9 cellular contexts compared by ENCODE assay signal in the genomic region with DNA sequence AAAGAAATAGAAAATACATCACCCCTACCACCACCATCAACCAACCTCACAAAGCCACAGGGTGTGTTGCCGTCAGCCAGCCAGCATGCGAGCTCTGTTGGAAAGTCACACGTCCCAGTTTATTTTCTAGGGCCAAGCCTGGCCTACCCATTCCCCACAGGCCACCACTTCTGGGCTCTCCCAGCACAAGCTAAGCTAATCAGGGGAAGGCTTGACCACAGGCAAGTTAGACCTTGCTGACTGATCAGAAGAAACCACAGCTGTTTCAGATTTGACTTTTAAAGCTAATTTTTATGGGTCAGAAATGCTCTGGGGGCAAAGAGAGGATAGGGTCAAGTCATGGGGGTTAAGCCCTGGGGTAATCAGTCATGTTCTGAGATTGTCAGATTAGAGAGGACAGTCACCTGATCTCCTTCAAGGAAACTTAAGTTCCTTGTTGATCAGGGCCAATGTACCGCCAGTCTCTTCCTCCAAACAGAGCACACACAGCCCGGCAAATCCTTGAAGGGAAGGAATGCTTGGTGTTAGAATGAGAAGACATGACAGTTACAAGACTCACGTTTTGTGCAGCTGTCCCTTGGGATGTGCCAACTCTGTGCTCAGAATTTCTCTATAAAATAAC. TPM values are rescaled to one million over a fixed set of nuclear protein-coding genes. Genes with fewer than 3 reads are reported as not detected.
DNase-seq lines count a peak whose midpoint lies in the region; ATAC-seq and TF ChIP-seq lines count a peak whose summit lies in the region.
"Had no signal": no experiment of that assay in that cellular context is flagged by ENCODE, and none has a peak within 500 bp of the region (broad histone marks: within the 10 kb centered on the region; RNA-seq: fewer than 3 reads in every experiment).

No MANE protein-coding gene starts in this region.

- H3K36me3 Mint-ChIP-seq in progenitor cell of endocrine pancreas (ENCODE audit: insufficient read depth), result peaks cover 5% of the 10 kb centered on the region
- H3K36me3 Mint-ChIP-seq in CD8-positive, alpha-beta T cell, result no peaks in the 10 kb centered on the region
- no peaks in the 10 kb centered on the region for H3K36me3 Mint-ChIP-seq in T-cell
- H3K36me3 Mint-ChIP-seq: memory B cell had no signal

- H2AK5ac ChIP-seq in mesenchymal stem cell (ENCODE audit: low read length, severe bottlenecking), result peak overlapping the region; percentile 91

- no peaks in the 10 kb centered on the region for H3K9me3 Mint-ChIP-seq in progenitor cell of endocrine pancreas (ENCODE audit: low read depth)
- no peaks in the 10 kb centered on the region for H3K9me3 Mint-ChIP-seq in CD8-positive, alpha-beta T cell
- H3K9me3 Mint-ChIP-seq in T-cell, result no peaks in the 10 kb centered on the region
- H3K9me3 Mint-ChIP-seq: memory B cell had no signal

- H3K27me3 Mint-ChIP-seq in progenitor cell of endocrine pancreas (no peaks in the 10 kb centered on the region), T-cell (peaks cover 0 to 5% of the 10 kb centered on the region in 2 donors)
- H3K27me3 Mint-ChIP-seq in CD8-positive, alpha-beta T cell (ENCODE audit: low read depth), result no peaks in the 10 kb centered on the region

- no peak overlapping the region for H3K27ac Mint-ChIP-seq in progenitor cell of endocrine pancreas
- no peak overlapping the region for H3K27ac Mint-ChIP-seq in CD8-positive, alpha-beta T cell
- no peak overlapping the region for H3K27ac Mint-ChIP-seq in T-cell
- H3K27ac Mint-ChIP-seq: memory B cell had no signal

- H3K14ac ChIP-seq in mesenchymal stem cell (ENCODE audit: low read length in 2 of 2), result no peak overlapping the region

- H3K36me3 ChIP-seq in mesenchymal stem cell (ENCODE audit: control insufficient read depth in 1 of 2, insufficient read depth in 2 of 2, low read depth in 1 of 2, low read length in 2 of 2), result peaks cover 2 to 40% of the 10 kb centered on the region in 2 experiments
- no peaks in the 10 kb centered on the region for H3K36me3 ChIP-seq in CD8-positive, alpha-beta T cell (ENCODE audit: insufficient read depth, low read length)

- H3K27ac ChIP-seq in mesenchymal stem cell (ENCODE audit: low read length, poor library complexity, severe bottlenecking), result peak overlapping the region; percentile 62
- no peak overlapping the region for H3K27ac ChIP-seq in CD8-positive, alpha-beta T cell (ENCODE audit: low read depth, low read length)

- H3K79me1 ChIP-seq in mesenchymal stem cell (replicated peaks; ENCODE audit: low read length, poor library complexity, severe bottlenecking), result no peaks in the 10 kb centered on the region

- no peak overlapping the region for H4K91ac ChIP-seq in mesenchymal stem cell (ENCODE audit: low read length)

- no peak overlapping the region for H2BK12ac ChIP-seq in mesenchymal stem cell (ENCODE audit: low read length in 2 of 2)

- H3K27me3 ChIP-seq in mesenchymal stem cell (ENCODE audit: control insufficient read depth in 1 of 2, insufficient read depth in 1 of 2, low read length in 2 of 2), result no peaks in the 10 kb centered on the region
- H3K27me3 ChIP-seq in CD8-positive, alpha-beta T cell (ENCODE audit: insufficient read depth, low read length), result no peaks in the 10 kb centered on the region

- no peak overlapping the region for H3K4me3 ChIP-seq in mesenchymal stem cell (ENCODE audit: insufficient read depth in 1 of 2, low read depth in 1 of 2, low read length in 2 of 2)
- H3K4me3 ChIP-seq in CD8-positive, alpha-beta T cell (ENCODE audit: low read depth, low read length), result no peak overlapping the region

- peak overlapping the region; percentile 1 for H3K9ac ChIP-seq in mesenchymal stem cell (ENCODE audit: low read length)

- H3K9me3 ChIP-seq in mesenchymal stem cell (ENCODE audit: control insufficient read depth, low read length), result no peaks in the 10 kb centered on the region
- H3K9me3 ChIP-seq in CD8-positive, alpha-beta T cell (ENCODE audit: low read length), result no peaks in the 10 kb centered on the region

- no peak overlapping the region for H2AFZ ChIP-seq in mesenchymal stem cell (ENCODE audit: low read depth, low read length)

- POLR2A ChIA-PET in CD8-positive, alpha-beta T cell (lab: Charles Lee), result interaction anchor here (0.7 kb wide), 1 partner anchor 28 kb away, joined by 3 read pairs; no protein-coding TSS in a partner anchor
- POLR2A ChIA-PET in T-cell (lab: Charles Lee), result interaction anchor here in 1 of 2 donors (0.7 kb wide), 1 partner anchor 227 kb away, joined by 7 read pairs; no protein-coding TSS in a partner anchor

- no peak overlapping the region for H2BK15ac ChIP-seq in mesenchymal stem cell (ENCODE audit: low read depth, poor library complexity, severe bottlenecking)

- no peak overlapping the region for H2BK120ac ChIP-seq in mesenchymal stem cell (ENCODE audit: low read depth, low read length)

- CTCF ChIA-PET in CD8-positive, alpha-beta T cell (lab: Charles Lee), result interaction anchor here (0.6 to 2.7 kb wide), 4 partner anchors 8 to 163 kb away, joined by 3 to 10 read pairs (median 3); no protein-coding TSS in a partner anchor
- CTCF ChIA-PET in T-cell (lab: Charles Lee), result no interaction called here

- no peak overlapping the region for H3K4ac ChIP-seq in mesenchymal stem cell (ENCODE audit: low read depth in 1 of 2, low read length in 2 of 2)

- H3K18ac ChIP-seq in mesenchymal stem cell (ENCODE audit: low read depth in 1 of 2, low read length in 2 of 2), result peak overlapping the region in 1 of 2 experiments; percentile 17

- TF ChIP-seq CTCF in progenitor cell of endocrine pancreas (IDR thresholded peaks at IDR 0.05; ENCODE audit: unreplicated experiment), result no peak
- no peak for TF ChIP-seq CTCF in CD8-positive, alpha-beta T cell (IDR thresholded peaks at IDR 0.05)

- H2BK5ac ChIP-seq in mesenchymal stem cell (ENCODE audit: low read depth, low read length, poor library complexity, severe bottlenecking), result peak overlapping the region; percentile 35

- intact Hi-C loops in CD8-positive, alpha-beta T cell (cut with DNase I, micrococcal nuclease), result loop anchor here in 1 of 2 experiments (10.0 kb wide), 1 partner anchor 277 kb away; a partner anchor contains a TSS

- peaks cover 50% of the 10 kb centered on the region for H3K4me1 ChIP-seq in mesenchymal stem cell (ENCODE audit: control insufficient read depth, insufficient read depth, low read depth, low read length)
- H3K4me1 ChIP-seq in CD8-positive, alpha-beta T cell (ENCODE audit: insufficient read depth, low read length), result no peaks in the 10 kb centered on the region

- H3K4me2 ChIP-seq in mesenchymal stem cell (ENCODE audit: low read length, poor library complexity, severe bottlenecking), result no peak overlapping the region

- DNase-seq in mesenchymal stem cell (no peak), progenitor cell of endocrine pancreas (ENCODE audit: low spot score, unreplicated experiment) (no peak), T-cell (no peak), activated gamma-delta T cell treated with Interleukin-2 at 50 U/mL for 16 hours (no peak)
- DNase-seq in CD8-positive, alpha-beta T cell, result no peak

- H4K8ac ChIP-seq in mesenchymal stem cell (ENCODE audit: low read length), result no peak overlapping the region

- H3K4me1 Mint-ChIP-seq in progenitor cell of endocrine pancreas (ENCODE audit: low read depth) (peaks cover 41% of the 10 kb centered on the region), T-cell (peaks cover 0 to 9% (median 3%) of the 10 kb centered on the region in 3 donors)
- no peaks in the 10 kb centered on the region for H3K4me1 Mint-ChIP-seq in CD8-positive, alpha-beta T cell (ENCODE audit: low read depth)

- ATAC-seq in GM18502 (IDR thresholded peaks at IDR 0.05; ENCODE audit: poor library complexity, unreplicated experiment), result peak; percentile 62
- peak; percentile 61 for ATAC-seq in GM21515 (IDR thresholded peaks at IDR 0.05; ENCODE audit: unreplicated experiment)
- ATAC-seq in HG03442 (IDR thresholded peaks at IDR 0.05; ENCODE audit: unreplicated experiment), result peak; percentile 63
- no peak for ATAC-seq in CD8-positive, alpha-beta T cell
- ATAC-seq in T-cell (replicated peaks in 1 of 4), result no peak

- 86% methylated on average over 4 of the region's 6 CpGs for WGBS in mesenchymal stem cell

- no peak overlapping the region for H3K23ac ChIP-seq in mesenchymal stem cell (ENCODE audit: low read length in 2 of 2)

- H3K4me3 Mint-ChIP-seq in progenitor cell of endocrine pancreas (ENCODE audit: low read depth) (no peak overlapping the region), T-cell (no peak overlapping the region)
- no peak overlapping the region for H3K4me3 Mint-ChIP-seq in CD8-positive, alpha-beta T cell
- H3K4me3 Mint-ChIP-seq: memory B cell had no signal

RNA-seq across cellular contexts. Expression of a gene that starts 7.6 kb away (rescaled TPM):
- 18.4 TPM for polyA plus RNA-seq in mesenchymal stem cell (2013, experiment 1 of 2)
- polyA plus RNA-seq in mesenchymal stem cell (2013, experiment 2 of 2), result 17.9 TPM
- total RNA-seq in progenitor cell of endocrine pancreas (22.5 and 23.9 TPM in 2 replicates), T-cell (1 to 10 TPM; 1.2 to 1.5 (median 1.3) TPM)
- 1 to 10 TPM; 2.4 to 3.0 TPM for total RNA-seq in CD8-positive, alpha-beta T cell

Comparison
In these comparisons a context has a peak if more than half of its experiments do, and no peak if none do; other contexts are left out.
1. ATAC-seq: peak in GM18502 (single experiment), GM21515 (single experiment) and HG03442 (single experiment); none in CD8-positive, alpha-beta T cell (single experiment) and T-cell (0 of 4).